ENCODE assay signal across 1 cellular context in the genomic region with DNA sequence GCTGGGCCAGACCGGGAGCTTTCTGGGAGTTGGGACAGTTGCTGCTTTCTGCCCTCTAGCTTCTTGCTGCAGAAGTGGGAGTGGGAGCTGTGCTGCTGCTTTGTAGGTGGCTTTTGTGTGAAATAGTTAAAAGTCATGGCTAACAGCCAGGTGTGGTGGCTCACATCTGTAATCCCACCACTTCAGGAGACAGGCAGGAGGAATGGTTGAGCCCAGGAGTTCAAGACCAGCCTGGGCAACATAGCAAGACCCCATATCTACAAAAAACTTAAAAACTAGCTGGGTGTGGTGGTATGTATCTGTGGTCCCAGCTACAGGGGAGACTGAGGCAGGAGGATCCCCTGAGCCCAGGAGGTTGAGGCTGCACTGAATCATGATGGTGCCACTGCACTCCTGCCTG.
A peak's percentile ranks its signal among the peaks of the same experiment; 100 is the strongest.
TF ChIP-seq lines count a peak whose summit lies in the region.

No MANE protein-coding gene starts in this region.

TF ChIP-seq in K562, 482 proteins besides CTCF, POLR2A, EP300 and RAD21:
- TF ChIP-seq ZNF121 (CRISPR knock-in tag; conservative IDR thresholded peaks at IDR 0.05) (peak; percentile 91), SUPT5H (IDR thresholded peaks at IDR 0.05) (0 out of 2 replicates have a peak, but pooled peaks have one; percentile 34), SRF (CRISPR knock-in tag; IDR thresholded peaks at IDR 0.05) (no peak)
TF ChIP-seq in K562: peak in this region for 2.
